ENCODE assay signal across 11 cellular contexts in genomic region chr7:27166475-27167169, GRCh38. TPM values are rescaled to one million over a fixed set of nuclear protein-coding genes. Genes with fewer than 3 reads are reported as not detected.
A peak's percentile ranks its signal among the peaks of the same experiment; 100 is the strongest.
DNase-seq lines count a peak whose midpoint lies in the region; ATAC-seq and TF ChIP-seq lines count a peak whose summit lies in the region.
"Had no signal": no experiment of that assay in that cellular context is flagged by ENCODE, and none has a peak within 500 bp of the region (broad histone marks: within the 10 kb centered on the region; RNA-seq: fewer than 3 reads in every experiment).

No MANE protein-coding gene starts in this region.

- POLR2A ChIA-PET in naive thymus-derived CD4-positive, alpha-beta T cell (lab: Charles Lee) = interaction anchor here (0.8 to 1.2 kb wide), 2 partner anchors 12 to 20 kb away, joined by 3 to 4 read pairs; no protein-coding TSS in a partner anchor

- H3K4me1 Mint-ChIP-seq in GM23338 = peaks cover 13% of the 10 kb centered on the region
- peaks cover 17 to 63% (median 28%) of the 10 kb centered on the region in 7 donors for H3K4me1 Mint-ChIP-seq in naive thymus-derived CD4-positive, alpha-beta T cell

- no peak for DNase-seq in AG09309 (ENCODE audit: low read depth)
- DNase-seq in GM23338 (ENCODE audit: low spot score) = peak; percentile 53
- DNase-seq in cerebellar cortex (ENCODE audit: low spot score) = peak; percentile 38
- DNase-seq in naive thymus-derived CD4-positive, alpha-beta T cell = peak in 2 of 9 donors; percentile 14 to 39
- no peak for DNase-seq in NCI-H2171 treated with DMSO at 0.1 percent for 48 hours (lab: John Stamatoyannopoulos, UW)
- DNase-seq: erythroblast, NCI-H524 had no signal

- no peak overlapping the region for H3K4me2 ChIP-seq in GM23338

- intact Hi-C loops in naive thymus-derived CD4-positive, alpha-beta T cell (cut with micrococcal nuclease) = loop anchor here in 1 of 2 donors (2.0 kb wide), 1 partner anchor 18 kb away; the partner anchor contains the start of gene HOXA11

- H3K9me3 Mint-ChIP-seq in GM23338 = peaks cover 14% of the 10 kb centered on the region; the same call in 2 of the 3 replicates
- H3K9me3 Mint-ChIP-seq in naive thymus-derived CD4-positive, alpha-beta T cell = peaks cover 0 to 26% (median 0%) of the 10 kb centered on the region in 11 donors

- no peaks in the 10 kb centered on the region for H3K9me2 ChIP-seq in GM23338 (ENCODE audit: insufficient read depth)

- H3K4me1 ChIP-seq in GM23338 (ENCODE audit: insufficient read depth) = peaks cover 4% of the 10 kb centered on the region
- H3K4me1 ChIP-seq in naive thymus-derived CD4-positive, alpha-beta T cell (ENCODE audit: control insufficient read depth in 2 of 2, insufficient read depth in 2 of 2, low read length in 2 of 2) = peaks cover 13 to 40% of the 10 kb centered on the region in 2 donors

- no peak overlapping the region for H2AFZ ChIP-seq in GM23338

- H3K79me2 ChIP-seq in GM23338 (replicated peaks; ENCODE audit: insufficient read depth) = no peaks in the 10 kb centered on the region

- H3K36me3 Mint-ChIP-seq in GM23338 (ENCODE audit: low read depth) = no peaks in the 10 kb centered on the region; the same call in 2 of the 3 replicates
- H3K36me3 Mint-ChIP-seq in naive thymus-derived CD4-positive, alpha-beta T cell = peaks cover 0 to 5% (median 5%) of the 10 kb centered on the region in 5 donors

- ATAC-seq in GM23338 = no peak
- ATAC-seq in naive thymus-derived CD4-positive, alpha-beta T cell = no peak
- ATAC-seq in GM21528 (IDR thresholded peaks at IDR 0.05; ENCODE audit: low FRiP score, unreplicated experiment) = no peak
- no peak for ATAC-seq in HG03565 (IDR thresholded peaks at IDR 0.05; ENCODE audit: unreplicated experiment)
- ATAC-seq in HG02885 (IDR thresholded peaks at IDR 0.05; ENCODE audit: poor library complexity, unreplicated experiment) = no peak
- ATAC-seq: pancreas had no signal

- H3K27ac Mint-ChIP-seq in GM23338 = no peak overlapping the region
- peak overlapping the region in 8 of 9 donors; percentile 36 to 88 (median 74) for H3K27ac Mint-ChIP-seq in naive thymus-derived CD4-positive, alpha-beta T cell

- no peak overlapping the region for H3K4me3 Mint-ChIP-seq in GM23338
- peak overlapping the region in 7 of 10 donors; percentile 9 to 75 (median 54) for H3K4me3 Mint-ChIP-seq in naive thymus-derived CD4-positive, alpha-beta T cell

- H3K4me3 ChIP-seq in AG09309 (ENCODE audit: control insufficient read depth, low read depth, low read length) (peak overlapping the region; percentile 87), GM23338 (no peak overlapping the region)
- H3K4me3 ChIP-seq in naive thymus-derived CD4-positive, alpha-beta T cell (ENCODE audit: low read length) = no peak overlapping the region

- peaks cover 57% of the 10 kb centered on the region for H4K20me1 ChIP-seq in GM23338 (replicated peaks; ENCODE audit: insufficient read depth)

- H3K27me3 Mint-ChIP-seq in GM23338 (ENCODE audit: insufficient read depth, low read depth, poor library complexity) = peaks cover 100% of the 10 kb centered on the region
- H3K27me3 Mint-ChIP-seq in naive thymus-derived CD4-positive, alpha-beta T cell = peaks cover 74 to 87% (median 78%) of the 10 kb centered on the region in 5 donors

- H3F3A ChIP-seq in GM23338 (replicated peaks; ENCODE audit: low read depth) = peaks cover 37% of the 10 kb centered on the region

- CTCF ChIA-PET in naive thymus-derived CD4-positive, alpha-beta T cell (lab: Charles Lee) = no interaction called here

- H3K36me3 ChIP-seq in GM23338 (ENCODE audit: insufficient read depth) = no peaks in the 10 kb centered on the region; the same call in 1 of the 2 replicates
- H3K36me3 ChIP-seq in naive thymus-derived CD4-positive, alpha-beta T cell (ENCODE audit: control insufficient read depth in 2 of 3, insufficient read depth in 3 of 3, low read length in 3 of 3) = no peaks in the 10 kb centered on the region
- H3K36me3 ChIP-seq: pancreas had no signal

- no peaks in the 10 kb centered on the region for H3K9me3 ChIP-seq in naive thymus-derived CD4-positive, alpha-beta T cell (ENCODE audit: control insufficient read depth in 2 of 3, low read length in 3 of 3)
- H3K9me3 ChIP-seq: pancreas had no signal

- no peak overlapping the region for H3K27ac ChIP-seq in GM23338 (ENCODE audit: low read depth)
- no peak overlapping the region for H3K27ac ChIP-seq in naive thymus-derived CD4-positive, alpha-beta T cell (ENCODE audit: low read depth, low read length)
- H3K27ac ChIP-seq: pancreas had no signal

- TF ChIP-seq CTCF in AG09309 (IDR thresholded peaks at IDR 0.05; ENCODE audit: control insufficient read depth, insufficient read depth, low read depth, low read length, missing control alignments) = no peak
- TF ChIP-seq CTCF in GM23338 (conservative IDR thresholded peaks at IDR 0.05; ENCODE audit: low read depth in 2 of 2) = no peak

- H3K27me3 ChIP-seq in GM23338 (ENCODE audit: insufficient read depth) = peaks cover 100% of the 10 kb centered on the region
- peaks cover 43 to 80% of the 10 kb centered on the region in 2 donors for H3K27me3 ChIP-seq in naive thymus-derived CD4-positive, alpha-beta T cell (ENCODE audit: control insufficient read depth in 2 of 2, insufficient read depth in 2 of 2, low read length in 2 of 2)

TF ChIP-seq in GM23338, 12 proteins besides CTCF, POLR2A, EP300 and RAD21 (continues in another document):
- TF ChIP-seq NANOG (IDR thresholded peaks at IDR 0.05; ENCODE audit: borderline replicate concordance) = no peak
- no peak for TF ChIP-seq REST (IDR thresholded peaks at IDR 0.05; ENCODE audit: unreplicated experiment)
- no peak for TF ChIP-seq CREB1 (CRISPR knock-in tag; IDR thresholded peaks at IDR 0.05; ENCODE audit: low read depth)
- TF ChIP-seq POLR2AphosphoS5 (IDR thresholded peaks at IDR 0.05; ENCODE audit: low read depth) = no peak
- TF ChIP-seq JUNB (IDR thresholded peaks at IDR 0.05; ENCODE audit: unreplicated experiment) = no peak
- TF ChIP-seq EZH2 (IDR thresholded peaks at IDR 0.05; ENCODE audit: low read depth, unreplicated experiment) = peak; percentile 95
- no peak for TF ChIP-seq STAT1 (IDR thresholded peaks at IDR 0.05; ENCODE audit: unreplicated experiment)
- no peak for TF ChIP-seq ETS1 (IDR thresholded peaks at IDR 0.05)

RNA-seq across cellular contexts. Expression of gene HOXA9, which starts 1.3 kb away (rescaled TPM):
- total RNA-seq in GM23338 (2014; rRNA removed; shearing (Covaris generic)) = not detected in 2 replicates
- not detected in 2 replicates for polyA plus RNA-seq in GM23338 (2016; fragmentation: Nextera tagmentation; extraction: Ambion mirVana)
- total RNA-seq in naive thymus-derived CD4-positive, alpha-beta T cell = 1 to 10 TPM in 1 of 5 experiments, under 1 TPM in 1, not detected in 3; 0.70 to 1.7 TPM
- not detected for polyA plus RNA-seq in naive thymus-derived CD4-positive, alpha-beta T cell

RNA-seq across cellular contexts. Expression of gene HOXA10, which starts 7.5 kb away (rescaled TPM):
- not detected in 2 replicates for total RNA-seq in GM23338 (2014; rRNA removed; shearing (Covaris generic))
- not detected in 2 replicates for polyA plus RNA-seq in GM23338 (2016; fragmentation: Nextera tagmentation; extraction: Ambion mirVana)
- total RNA-seq in naive thymus-derived CD4-positive, alpha-beta T cell = under 1 TPM in 1 of 5 experiments, not detected in 4; 0.66 TPM
- polyA plus RNA-seq in naive thymus-derived CD4-positive, alpha-beta T cell = not detected
- polyA plus RNA-seq: pancreas had no signal

RNA-seq across cellular contexts. Expression of gene HOXA7, which starts 10.1 kb away (rescaled TPM):
- total RNA-seq in GM23338 (2014; rRNA removed; shearing (Covaris generic)) = not detected in 2 replicates
- 0.24 TPM in 1 of 2 replicates, not detected in the other for polyA plus RNA-seq in GM23338 (2016; fragmentation: Nextera tagmentation; extraction: Ambion mirVana)
- not detected for total RNA-seq in naive thymus-derived CD4-positive, alpha-beta T cell
- not detected for polyA plus RNA-seq in naive thymus-derived CD4-positive, alpha-beta T cell

RNA-seq across cellular contexts. Expression of gene HOXA3, which starts 14.2 kb away (rescaled TPM):
- not detected in 2 replicates for total RNA-seq in GM23338 (2014; rRNA removed; shearing (Covaris generic))
- not detected in 2 replicates for polyA plus RNA-seq in GM23338 (2016; fragmentation: Nextera tagmentation; extraction: Ambion mirVana)
- total RNA-seq in naive thymus-derived CD4-positive, alpha-beta T cell = under 1 TPM in 1 of 5 experiments, not detected in 4; 0.12 TPM
- polyA plus RNA-seq in naive thymus-derived CD4-positive, alpha-beta T cell = not detected

RNA-seq across cellular contexts. Expression of gene HOXA11, which starts 18.4 kb away (rescaled TPM):
- total RNA-seq in GM23338 (2014; rRNA removed; shearing (Covaris generic)) = not detected in 2 replicates
- not detected in 2 replicates for polyA plus RNA-seq in GM23338 (2016; fragmentation: Nextera tagmentation; extraction: Ambion mirVana)
- not detected for total RNA-seq in naive thymus-derived CD4-positive, alpha-beta T cell
- polyA plus RNA-seq in naive thymus-derived CD4-positive, alpha-beta T cell = not detected
- total RNA-seq: pancreas had no signal
- polyA plus RNA-seq: pancreas had no signal

Comparison
In these comparisons a context has a peak if more than half of its experiments do, and no peak if none do; other contexts are left out.
1. DNase-seq: peak in GM23338 (single experiment) and cerebellar cortex (single experiment); none in AG09309 (single experiment) and NCI-H2171 treated with DMSO at 0.1 percent for 48 hours (single experiment).